Comparison of ENCODE assay signal across 8 cellular contexts in the genomic region with DNA sequence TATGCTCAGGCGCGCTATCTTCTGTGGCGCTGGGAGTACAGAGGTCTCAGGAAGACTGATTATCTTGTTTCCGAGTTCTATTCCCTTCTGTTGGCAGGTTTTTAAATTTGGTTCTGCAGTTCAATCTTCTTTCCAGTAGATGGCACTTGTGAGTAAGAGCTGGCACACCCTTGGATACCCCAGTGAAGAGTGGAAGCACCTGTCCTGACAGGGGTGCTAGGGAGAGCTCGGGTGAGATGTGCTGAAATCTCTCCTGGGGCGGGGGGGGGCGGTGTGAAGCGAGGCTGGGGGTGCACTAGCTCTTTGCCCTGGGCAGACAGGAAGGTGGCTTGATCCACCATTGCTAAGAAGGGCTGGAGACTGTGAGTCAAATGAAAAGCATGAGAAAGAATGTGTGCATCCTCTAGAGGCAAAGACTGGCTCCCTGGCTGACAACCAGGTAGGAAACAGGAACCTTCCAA.
DNase-seq lines count a peak whose midpoint lies in the region; ATAC-seq and TF ChIP-seq lines count a peak whose summit lies in the region.

No MANE protein-coding gene starts in this region.

- no peaks in the 10 kb centered on the region for H3K4me1 ChIP-seq in ovary (ENCODE audit: insufficient read depth)

- H3K36me3 Mint-ChIP-seq in T-helper 2 cell treated with Interferon-gamma antibody and Interleukin-4, amounts not matched to agents 5 μg/mL and 100 μg/mL, for 36 hours (ENCODE audit: low read depth): no peaks in the 10 kb centered on the region

- no peaks in the 10 kb centered on the region for H3K36me3 ChIP-seq in GM06990 (ENCODE audit: control insufficient read depth, insufficient read depth, low read length)
- no peaks in the 10 kb centered on the region for H3K36me3 ChIP-seq in ovary

- intact Hi-C loops in ovary (cut with DNase I): no loop called here

- no peaks in the 10 kb centered on the region for H3K27me3 ChIP-seq in GM06990 (replicated peaks; ENCODE audit: control insufficient read depth, insufficient read depth, low read length)
- no peaks in the 10 kb centered on the region for H3K27me3 ChIP-seq in ovary

- H3K9me3 ChIP-seq in ovary: no peaks in the 10 kb centered on the region

- TF ChIP-seq CTCF in GM06990 (IDR thresholded peaks at IDR 0.05; ENCODE audit: insufficient read depth, low read length, poor library complexity, severe bottlenecking): peak; percentile 79
- TF ChIP-seq CTCF in GM20000 (IDR thresholded peaks at IDR 0.05; ENCODE audit: extremely low read depth, missing control alignments): peak; percentile 53
- no peak for TF ChIP-seq CTCF in ovary (IDR thresholded peaks at IDR 0.05)

- no peak overlapping the region for H3K27ac ChIP-seq in ovary

- 2 to 3% (median 2%) methylated on average over 6 to 8 of the region's 8 CpGs for WGBS in ovary, 3 donors

- no peak overlapping the region for H3K27ac Mint-ChIP-seq in T-helper 2 cell treated with Interferon-gamma antibody and Interleukin-4, amounts not matched to agents 5 μg/mL and 100 μg/mL, for 36 hours

- no peak for TF ChIP-seq EP300 in ovary (IDR thresholded peaks at IDR 0.05)

- H3K4me3 ChIP-seq in GM06990 (replicated peaks; ENCODE audit: low read depth, low read length) (no peak overlapping the region), ovary (no peak overlapping the region)

- H3K9me3 Mint-ChIP-seq in T-helper 2 cell treated with Interferon-gamma antibody and Interleukin-4, amounts not matched to agents 5 μg/mL and 100 μg/mL, for 36 hours: no peaks in the 10 kb centered on the region

- no peaks in the 10 kb centered on the region for H3K27me3 Mint-ChIP-seq in T-helper 2 cell treated with Interferon-gamma antibody and Interleukin-4, amounts not matched to agents 5 μg/mL and 100 μg/mL, for 36 hours (ENCODE audit: low read depth)

- ATAC-seq in HG03439 (IDR thresholded peaks at IDR 0.05; ENCODE audit: unreplicated experiment): peak; percentile 93

- DNase-seq in GM06990 (ENCODE audit: extremely low read depth, insufficient read length): no peak
- peak; percentile 53 for DNase-seq in GM20000 (ENCODE audit: low spot score)
- DNase-seq in NCI-H526 (lab: John Stamatoyannopoulos, UW): peak; percentile 39 to 68
- peak; percentile 14 for DNase-seq in cerebellar cortex (ENCODE audit: low spot score)
- peak; percentile 35 for DNase-seq in medulla oblongata (ENCODE audit: extremely low spot score)
- DNase-seq in ovary: no peak
- DNase-seq in T-helper 2 cell treated with Interferon-gamma antibody and Interleukin-4, amounts not matched to agents 5 μg/mL and 100 μg/mL, for 36 hours (ENCODE audit: low spot score): no peak

- H3K4me1 Mint-ChIP-seq in T-helper 2 cell treated with Interferon-gamma antibody and Interleukin-4, amounts not matched to agents 5 μg/mL and 100 μg/mL, for 36 hours (ENCODE audit: low read depth): no peaks in the 10 kb centered on the region

- H3K4me3 Mint-ChIP-seq in T-helper 2 cell treated with Interferon-gamma antibody and Interleukin-4, amounts not matched to agents 5 μg/mL and 100 μg/mL, for 36 hours: no peak overlapping the region

- no peak for TF ChIP-seq POLR2A in ovary (IDR thresholded peaks at IDR 0.05)

Comparison
In these comparisons a context has a peak if more than half of its experiments do, and no peak if none do; other contexts are left out.
1. DNase-seq: peak in GM20000 (single experiment), NCI-H526 (2 of 2), cerebellar cortex (single experiment) and medulla oblongata (single experiment); none in GM06990 (single experiment), ovary (0 of 5) and T-helper 2 cell treated with Interferon-gamma antibody and Interleukin-4, amounts not matched to agents 5 μg/mL and 100 μg/mL, for 36 hours (single experiment).
2. CTCF ChIP-seq: peak in GM06990 (single experiment) and GM20000 (single experiment); none in ovary (0 of 3).